ENCODE assay signal across 8 cellular contexts in genomic region chr17:41647940-41648410, GRCh38. TPM values are rescaled to one million over a fixed set of nuclear protein-coding genes. Genes with fewer than 3 reads are reported as not detected.
DNase-seq lines count a peak whose midpoint lies in the region; ATAC-seq, FAIRE-seq and TF ChIP-seq lines count a peak whose summit lies in the region.

No MANE protein-coding gene starts in this region.

- no peaks in the 10 kb centered on the region for H3K27me3 ChIP-seq in mammary epithelial cell (ENCODE audit: insufficient read depth, low read length)
- H3K27me3 ChIP-seq in small intestine (ENCODE audit: control insufficient read depth in 2 of 2, insufficient read depth in 2 of 2, low read length in 2 of 2) = no peaks in the 10 kb centered on the region

- peak overlapping the region; percentile 59 for H3K9ac ChIP-seq in mammary epithelial cell (ENCODE audit: insufficient read depth, low read length)

- POLR2A ChIA-PET in WTC11 (lab: Charles Lee) = interaction anchor here (0.6 to 1.7 kb wide), 5 partner anchors 15 to 143 kb away, joined by 3 to 9 read pairs (median 5); partner anchors contain the start of gene EIF1

- H3K4me2 ChIP-seq in mammary epithelial cell (ENCODE audit: insufficient read depth, low read depth, low read length) = peak overlapping the region; percentile 51

- peaks cover 1% of the 10 kb centered on the region for H3K79me2 ChIP-seq in mammary epithelial cell (ENCODE audit: insufficient read depth, low read length)

- H3K4me3 ChIP-seq in AG09309 (ENCODE audit: control insufficient read depth, low read depth, low read length) = peak overlapping the region; percentile 31
- H3K4me3 ChIP-seq in mammary epithelial cell (replicated peaks in 1 of 3; ENCODE audit: insufficient read depth in 1 of 3, low read depth in 2 of 3, low read length in 3 of 3) = no peak overlapping the region
- no peak overlapping the region for H3K4me3 ChIP-seq in small intestine (ENCODE audit: low read depth in 1 of 2, low read length in 2 of 2)

- H3K9me3 Mint-ChIP-seq in WTC11 = no peaks in the 10 kb centered on the region

- H3K27ac ChIP-seq in mammary epithelial cell (ENCODE audit: insufficient read depth, low read depth, low read length) (peak overlapping the region; percentile 77), small intestine (ENCODE audit: low read depth in 1 of 2, low read length in 1 of 2) (peak overlapping the region; percentile 69 to 77)

- CTCF ChIA-PET in WTC11 (lab: Charles Lee) (interaction anchor here (0.7 to 16.2 kb wide), 78 partner anchors 8 to 1033 kb away, joined by 3 to 374 read pairs (median 6); partner anchors contain the start of genes EIF1, JUP, KRT15 and KRT17), mammary epithelial cell (lab: Charles Lee; ENCODE audit: low non-redundant PET) (interaction anchor here (0.6 to 1.1 kb wide), 4 partner anchors 15 to 791 kb away, joined by 5 to 44 read pairs (median 12); no protein-coding TSS in a partner anchor)

- TF ChIP-seq CTCF in AG09309 (IDR thresholded peaks at IDR 0.05; ENCODE audit: control insufficient read depth, insufficient read depth, low read depth, low read length, missing control alignments) = peak; percentile 97
- TF ChIP-seq CTCF in WTC11 (IDR thresholded peaks at IDR 0.05) = peak; percentile 97
- peak; percentile 77 to 93 for TF ChIP-seq CTCF in mammary epithelial cell (conservative IDR thresholded peaks at IDR 0.05 in 1 of 2, IDR thresholded peaks at IDR 0.05 in 1 of 2; ENCODE audit: extremely low read depth in 1 of 2, insufficient read depth in 1 of 2, low read depth in 1 of 2, low read length in 2 of 2)

- ATAC-seq in GM19438 (IDR thresholded peaks at IDR 0.05; ENCODE audit: low read depth, unreplicated experiment) (peak; percentile 65), WTC11 (peak; percentile 91), GM18517 (IDR thresholded peaks at IDR 0.05; ENCODE audit: unreplicated experiment) (no peak)

- peak overlapping the region; percentile 71 for H3K4me3 Mint-ChIP-seq in WTC11

- H3K36me3 ChIP-seq in mammary epithelial cell (ENCODE audit: insufficient read depth, low read length) (no peaks in the 10 kb centered on the region), small intestine (ENCODE audit: control insufficient read depth in 2 of 2, insufficient read depth in 2 of 2, low read length in 2 of 2) (no peaks in the 10 kb centered on the region)

- peaks cover 2% of the 10 kb centered on the region for H3K4me1 Mint-ChIP-seq in WTC11

- WGBS in mammary epithelial cell (ENCODE audit: low coverage, missing lambda C conversion rate) = 11% methylated on average over 16 of the region's 22 CpGs
- WGBS in small intestine, 3 donors = 1 to 3% (median 1%) methylated on average over 22 of the region's 22 CpGs

- BruUV-seq in mammary epithelial cell (replicated peaks; lab: Mats Ljungman, UMichigan) = no TSS peak

- no peak overlapping the region for H3K27ac Mint-ChIP-seq in WTC11

- intact Hi-C loops in mammary epithelial cell (cut with micrococcal nuclease) = loop anchor here (1.0 to 5.0 kb wide), 10 partner anchors 14 to 845 kb away; partner anchors contain the start of gene KRT17

- no peaks in the 10 kb centered on the region for H3K9me3 ChIP-seq in mammary epithelial cell (replicated peaks; ENCODE audit: insufficient read depth, low read length)
- no peaks in the 10 kb centered on the region for H3K9me3 ChIP-seq in small intestine (ENCODE audit: control insufficient read depth, low read depth)

- FAIRE-seq in small intestine (lab: Jason Lieb, UNC) = no peak

- peak overlapping the region; percentile 72 for H2AFZ ChIP-seq in mammary epithelial cell (ENCODE audit: low read depth, low read length)

- no peaks in the 10 kb centered on the region for H3K27me3 Mint-ChIP-seq in WTC11 (ENCODE audit: low read depth)

- no peak for DNase-seq in AG09309 (ENCODE audit: low read depth)
- peak; percentile 58 for DNase-seq in NCI-H2171 (lab: John Stamatoyannopoulos, UW)
- DNase-seq in WTC11 (ENCODE audit: low spot score) = peak; percentile 99
- DNase-seq in mammary epithelial cell = peak; percentile 65
- DNase-seq in iPS-NIHi11 (ENCODE audit: low spot score) = peak; percentile 93
- peak; percentile 84 for DNase-seq in small intestine

- dilution Hi-C loops in mammary epithelial cell (cut with HindIII; ENCODE audit: low sequenced_read_pairs) = no loop called here

- no peaks in the 10 kb centered on the region for H4K20me1 ChIP-seq in mammary epithelial cell (ENCODE audit: insufficient read depth, low read length)

- peaks cover 64% of the 10 kb centered on the region for H3K4me1 ChIP-seq in mammary epithelial cell (ENCODE audit: insufficient read depth, low read length)
- peaks cover 0 to 13% of the 10 kb centered on the region in 2 donors for H3K4me1 ChIP-seq in small intestine (ENCODE audit: control insufficient read depth in 2 of 2, insufficient read depth in 1 of 2, low read depth in 1 of 2, low read length in 1 of 2)

- H3K36me3 Mint-ChIP-seq in WTC11 = no peaks in the 10 kb centered on the region

- in situ Hi-C loops in mammary epithelial cell (cut with MboI; ENCODE audit: low sequenced_read_pairs in 2 of 2) = no loop called here

TF ChIP-seq in WTC11, 78 proteins besides CTCF, POLR2A, EP300 and RAD21 (continues in another document):
- no peak for TF ChIP-seq NR1H2 (CRISPR knock-in tag; IDR thresholded peaks at IDR 0.05)
- TF ChIP-seq ATF6 (CRISPR knock-in tag; IDR thresholded peaks at IDR 0.05) = no peak
- 0 out of 2 replicates have a peak, but pooled peaks have one; percentile 21 for TF ChIP-seq ETV6 (CRISPR knock-in tag; IDR thresholded peaks at IDR 0.05)
- no peak for TF ChIP-seq STAT6 (CRISPR knock-in tag; conservative IDR thresholded peaks at IDR 0.05; ENCODE audit: low read depth)
- TF ChIP-seq JUN (CRISPR knock-in tag; IDR thresholded peaks at IDR 0.05) = no peak
- no peak for TF ChIP-seq GTF2I (CRISPR knock-in tag; conservative IDR thresholded peaks at IDR 0.05)

RNA-seq across cellular contexts. Expression of gene KRT17, which starts 23.6 kb away (rescaled TPM):
- total RNA-seq in WTC11 (2021) = 0.53 to 1.5 TPM (median 0.92 TPM) in 3 replicates
- over 10,000 TPM; 10,365 to 24,723 TPM for total RNA-seq in mammary epithelial cell
- 8,957 TPM for polyA plus RNA-seq in mammary epithelial cell
- 6,693 TPM for polyA minus RNA-seq in mammary epithelial cell
- 1 to 10 TPM in 2 of 3 donors, not detected in 1; 1.8 to 2.4 TPM for polyA plus RNA-seq in small intestine

RNA-seq across cellular contexts. Expression of gene KRT16, which starts 35.4 kb away (rescaled TPM):
- total RNA-seq in WTC11 (2021) (not detected in 3 replicates), mammary epithelial cell (1,000 to 10,000 TPM in 1 of 2 donors, 100 to 1,000 TPM in 1; 585 to 1,021 TPM)
- polyA plus RNA-seq in mammary epithelial cell (659 TPM), small intestine (under 1 TPM in 1 of 3 donors, not detected in 2; 0.25 TPM)
- 694 TPM for polyA minus RNA-seq in mammary epithelial cell

RNA-seq across cellular contexts. Expression of gene EIF1, which starts 40.7 kb away (rescaled TPM):
- total RNA-seq in WTC11 (2021) = 466 to 481 TPM (median 475 TPM) in 3 replicates
- 100 to 1,000 TPM in 1 of 2 donors, 10 to 100 TPM in 1; 78.9 to 981 TPM for total RNA-seq in mammary epithelial cell
- 108 TPM for polyA plus RNA-seq in mammary epithelial cell
- polyA minus RNA-seq in mammary epithelial cell = 399 TPM
- polyA plus RNA-seq in small intestine = 100 to 1,000 TPM; 328 to 703 (median 533) TPM

Comparison
In these comparisons a context has a peak if more than half of its experiments do, and no peak if none do; other contexts are left out.
1. RNA of gene KRT17, which starts 23.6 kb away (total RNA-seq): 10,365 to 24,723 TPM in mammary epithelial cell; 0.53 to 1.5 TPM in WTC11; every median in the first group is over 1,000 times any median in the second.
2. RNA of gene KRT16, which starts 35.4 kb away (total RNA-seq): 585 to 1,021 TPM in mammary epithelial cell; not detected in WTC11; every median in the first group is over 100 times any median in the second.
3. Peak in every context shown above with its lines, with median percentiles within 50 percentile points of each other: CTCF ChIP-seq.